ENCODE assay signal across 19 cellular contexts in the genomic region with DNA sequence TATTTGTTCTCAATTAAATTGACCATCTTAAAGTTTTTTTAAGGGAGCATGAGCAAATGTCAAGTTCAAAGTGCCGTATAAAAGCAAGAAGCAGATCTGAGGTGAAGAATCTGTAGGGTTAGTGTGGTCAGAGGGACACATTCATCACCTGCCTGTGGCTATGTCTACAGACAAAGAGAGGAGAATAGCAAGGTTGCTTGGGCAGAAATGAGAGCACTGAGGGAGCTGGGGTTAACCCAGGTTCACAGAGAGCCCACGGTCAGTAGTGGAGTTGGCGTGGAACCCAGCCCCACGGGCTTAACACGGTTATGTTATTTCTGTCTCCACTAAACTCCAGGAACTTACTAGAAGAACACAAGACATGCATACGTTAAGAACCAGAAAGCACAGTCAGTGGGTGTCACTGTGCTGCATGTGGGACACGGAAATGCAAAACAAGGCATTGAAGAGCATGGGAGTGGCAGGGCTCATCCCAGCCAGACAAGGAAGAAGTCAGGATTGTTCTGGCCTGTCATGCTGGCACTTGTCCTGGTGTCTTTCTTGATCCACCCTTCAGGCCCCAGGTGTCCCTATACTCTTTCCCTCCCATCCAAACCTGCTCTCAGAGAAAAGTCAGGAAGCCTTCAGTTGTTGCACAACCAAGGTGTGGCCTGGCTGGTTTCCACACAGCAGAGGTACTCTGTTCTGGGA.
A peak's percentile ranks its signal among the peaks of the same experiment; 100 is the strongest.
DNase-seq lines count a peak whose midpoint lies in the region; ATAC-seq, FAIRE-seq and TF ChIP-seq lines count a peak whose summit lies in the region.
"Had no signal": no experiment of that assay in that cellular context is flagged by ENCODE, and none has a peak within 500 bp of the region (broad histone marks: within the 10 kb centered on the region; RNA-seq: fewer than 3 reads in every experiment).

No MANE protein-coding gene starts in this region.

- H3K4me2 ChIP-seq in GM12878 (ENCODE audit: control insufficient read depth, insufficient read depth) (no peak overlapping the region), mesenchymal stem cell (ENCODE audit: low read length, poor library complexity, severe bottlenecking) (no peak overlapping the region)

- DNase-seq in GM12878 (ENCODE audit: low read depth, low spot score) (no peak), mesenchymal stem cell (no peak), kidney glomerular epithelial cell (lab: John Stamatoyannopoulos, UW) (no peak), H7 (no peak), NCI-H1694 (lab: John Stamatoyannopoulos, UW) (no peak), NCI-H69 (lab: John Stamatoyannopoulos, UW) (no peak)
- DNase-seq: activated effector memory CD4-positive, alpha-beta T cell treated with Interleukin-2 at 50 U/mL for 16 hours; CD8-positive, alpha-beta T cell; cortex of kidney; DND-41; H9; heart right ventricle; islet precursor cell; NCI-H510A; stimulated activated naive CD4-positive, alpha-beta T cell had no signal

- H3K9me3 ChIP-seq in GM12878 (replicated peaks; ENCODE audit: control insufficient read depth, insufficient read depth, low read length) (0 out of 3 replicates have a peak, but pooled peaks cover 1% of the 10 kb centered on the region), mesenchymal stem cell (ENCODE audit: control insufficient read depth, low read length) (no peaks in the 10 kb centered on the region)
- H3K9me3 ChIP-seq: ascending aorta, esophagus muscularis mucosa had no signal

- H3K4me3 ChIP-seq in GM12878 = no peak overlapping the region
- H3K4me3 ChIP-seq in mesenchymal stem cell (ENCODE audit: insufficient read depth in 1 of 2, low read depth in 1 of 2, low read length in 2 of 2) = no peak overlapping the region
- H3K4me3 ChIP-seq in H7 (ENCODE audit: insufficient read depth, low read depth, low read length) = no peak overlapping the region
- H3K4me3 ChIP-seq: ascending aorta, esophagus muscularis mucosa, heart right ventricle had no signal

- H3K4ac ChIP-seq in mesenchymal stem cell (ENCODE audit: low read depth in 1 of 2, low read length in 2 of 2) = no peak overlapping the region

- no peak overlapping the region for H2BK5ac ChIP-seq in mesenchymal stem cell (ENCODE audit: low read depth, low read length, poor library complexity, severe bottlenecking)

- no peak for TF ChIP-seq POLR2A in GM12878 (IDR thresholded peaks at IDR 0.05; ENCODE audit: low read depth, low read length)

- H4K20me1 ChIP-seq in GM12878 (ENCODE audit: control insufficient read depth, insufficient read depth) = no peaks in the 10 kb centered on the region

- no peaks in the 10 kb centered on the region for H3K79me2 ChIP-seq in GM12878 (ENCODE audit: control insufficient read depth, insufficient read depth, low read length)

- no peak for TF ChIP-seq EP300 in GM12878 (IDR thresholded peaks at IDR 0.05; ENCODE audit: borderline replicate concordance in 1 of 2, control insufficient read depth in 1 of 2, low read depth in 2 of 2, low read length in 2 of 2)

- H3K27ac ChIP-seq in GM12878 (ENCODE audit: control insufficient read depth, insufficient read depth) = no peak overlapping the region
- H3K27ac ChIP-seq in mesenchymal stem cell (ENCODE audit: low read length, poor library complexity, severe bottlenecking) = no peak overlapping the region
- H3K27ac ChIP-seq: ascending aorta, esophagus muscularis mucosa, heart right ventricle had no signal

- RAD21 ChIA-PET in GM12878 (lab: Charles Lee; ENCODE audit: unreplicated experiment) = interaction anchor here (0.6 to 1.8 kb wide), 2 partner anchors 65 to 95 kb away, joined by 3 to 4 read pairs; partner anchors contain the start of gene IVNS1ABP

- no peak overlapping the region for H3K14ac ChIP-seq in mesenchymal stem cell (ENCODE audit: low read length in 2 of 2)

- H3K18ac ChIP-seq in mesenchymal stem cell (ENCODE audit: low read depth in 1 of 2, low read length in 2 of 2) = no peak overlapping the region

- no TSS peak for BruUV-seq in GM12878 (replicated peaks; lab: Mats Ljungman, UMichigan)

- peak overlapping the region; percentile 15 for H4K91ac ChIP-seq in mesenchymal stem cell (ENCODE audit: low read length)

- CTCF ChIA-PET in GM12878 (lab: Yijun Ruan, JAX) = no interaction called here

- ATAC-seq in GM18498 (IDR thresholded peaks at IDR 0.05; ENCODE audit: unreplicated experiment) (peak; percentile 49), HG02885 (IDR thresholded peaks at IDR 0.05; ENCODE audit: poor library complexity, unreplicated experiment) (peak; percentile 62), GM12878 (peak; percentile 61)
- ATAC-seq: CD8-positive, alpha-beta T cell; heart right ventricle had no signal

- TF ChIP-seq CTCF in GM12878 (IDR thresholded peaks at IDR 0.05 in 2 of 3, conservative IDR thresholded peaks at IDR 0.05 in 1 of 3; ENCODE audit: control insufficient read depth in 2 of 3, extremely low read depth in 1 of 3, insufficient read depth in 1 of 3, low read depth in 3 of 3, low read length in 3 of 3) = no peak

- SMC1A ChIA-PET in GM12878 (lab: Charles Lee; ENCODE audit: uncharacterized antibody, unreplicated experiment) = no interaction called here

- no peak for FAIRE-seq in GM12878 (lab: Jason Lieb, UNC)

- H3K4me1 ChIP-seq in GM12878 (ENCODE audit: control insufficient read depth, insufficient read depth, low read length) = no peaks in the 10 kb centered on the region
- no peaks in the 10 kb centered on the region for H3K4me1 ChIP-seq in mesenchymal stem cell (ENCODE audit: control insufficient read depth, insufficient read depth, low read depth, low read length)
- H3K4me1 ChIP-seq: ascending aorta, esophagus muscularis mucosa had no signal

- 49% methylated on average over 7 of the region's 7 CpGs for WGBS in GM12878 (ENCODE audit: insufficient coverage, insufficient replicate concordance, low lambda C conversion rate, missing lambda C conversion rate)
- 84% methylated on average over 7 of the region's 7 CpGs for WGBS in mesenchymal stem cell

- H3K36me3 ChIP-seq in GM12878 (ENCODE audit: control insufficient read depth in 2 of 2, insufficient read depth in 2 of 2, low read length in 1 of 2) (no peaks in the 10 kb centered on the region), mesenchymal stem cell (ENCODE audit: control insufficient read depth in 1 of 2, insufficient read depth in 2 of 2, low read depth in 1 of 2, low read length in 2 of 2) (no peaks in the 10 kb centered on the region), H7 (replicated peaks; ENCODE audit: control insufficient read depth, insufficient read depth, low read length) (no peaks in the 10 kb centered on the region)
- H3K36me3 ChIP-seq: ascending aorta, esophagus muscularis mucosa, heart right ventricle had no signal

- TF ChIP-seq RAD21 in GM12878 (IDR thresholded peaks at IDR 0.05; ENCODE audit: insufficient read depth, low read depth, low read length) = no peak

- H2AFZ ChIP-seq in GM12878 (ENCODE audit: control insufficient read depth, low read depth, low read length) = no peak overlapping the region
- H2AFZ ChIP-seq in mesenchymal stem cell (ENCODE audit: low read depth, low read length) = no peak overlapping the region

- no peak overlapping the region for H2BK15ac ChIP-seq in mesenchymal stem cell (ENCODE audit: low read depth, poor library complexity, severe bottlenecking)

- no peak overlapping the region for H2BK120ac ChIP-seq in mesenchymal stem cell (ENCODE audit: low read depth, low read length)

- H3K27me3 ChIP-seq in GM12878 (replicated peaks in 1 of 2; ENCODE audit: control insufficient read depth in 2 of 2, insufficient read depth in 2 of 2, low read length in 1 of 2) = no peaks in the 10 kb centered on the region
- no peaks in the 10 kb centered on the region for H3K27me3 ChIP-seq in mesenchymal stem cell (ENCODE audit: control insufficient read depth in 1 of 2, insufficient read depth in 1 of 2, low read length in 2 of 2)
- no peaks in the 10 kb centered on the region for H3K27me3 ChIP-seq in H7 (ENCODE audit: control insufficient read depth, insufficient read depth, low read length)
- H3K27me3 ChIP-seq: ascending aorta, esophagus muscularis mucosa, heart right ventricle had no signal

- in situ Hi-C loops in GM12878 (cut with MboI) = no loop called here

- H4K8ac ChIP-seq in mesenchymal stem cell (ENCODE audit: low read length) = no peak overlapping the region

- H3K9ac ChIP-seq in GM12878 (ENCODE audit: control insufficient read depth, insufficient read depth, low read length) (no peak overlapping the region), mesenchymal stem cell (ENCODE audit: low read length) (no peak overlapping the region)

- POLR2A ChIA-PET in GM12878 (lab: Charles Lee) = interaction anchor here (0.9 to 1.2 kb wide), 2 partner anchors 74 to 93 kb away, joined by 3 read pairs; no protein-coding TSS in a partner anchor

- H3K23ac ChIP-seq in mesenchymal stem cell (ENCODE audit: low read length in 2 of 2) = no peak overlapping the region

- no peak overlapping the region for H2BK12ac ChIP-seq in mesenchymal stem cell (ENCODE audit: low read length in 2 of 2)

- H3K79me1 ChIP-seq in mesenchymal stem cell (replicated peaks; ENCODE audit: low read length, poor library complexity, severe bottlenecking) = no peaks in the 10 kb centered on the region

- H2AK5ac ChIP-seq in mesenchymal stem cell (ENCODE audit: low read length, severe bottlenecking) = no peak overlapping the region

- intact Hi-C loops in GM12878 (cut with micrococcal nuclease; ENCODE audit: unreplicated experiment) = no loop called here

TF ChIP-seq in GM12878, 131 proteins besides CTCF, POLR2A, EP300 and RAD21 (continues in another document):
- no peak for TF ChIP-seq CEBPZ (IDR thresholded peaks at IDR 0.05; ENCODE audit: low read depth, low read length)
- TF ChIP-seq NRF1 (conservative IDR thresholded peaks at IDR 0.05; ENCODE audit: low read depth, low read length) = no peak
